ENCODE assay signal across 8 cellular contexts in genomic region chr3:53254190-53254809, GRCh38. TPM values are rescaled to one million over a fixed set of nuclear protein-coding genes. Genes with fewer than 3 reads are reported as not detected.
DNase-seq lines count a peak whose midpoint lies in the region; ATAC-seq and TF ChIP-seq lines count a peak whose summit lies in the region.

No MANE protein-coding gene starts in this region.

- H3K27me3 ChIP-seq in lung (ENCODE audit: control insufficient read depth, insufficient read depth) (no peaks in the 10 kb centered on the region), tibial artery (no peaks in the 10 kb centered on the region)

- peak overlapping the region; percentile 88 for H3K27ac Mint-ChIP-seq in chondrocyte (ENCODE audit: unreplicated experiment)

- intact Hi-C loops in tibial artery (cut with DNase I; ENCODE audit: low total_unique reads), result no loop called here

- peak; percentile 0 for ATAC-seq in lung (ENCODE audit: insufficient read depth, low FRiP score)

- peak overlapping the region; percentile 96 for H3K4me3 ChIP-seq in lung
- peak overlapping the region; percentile 68 to 99 for H3K4me3 ChIP-seq in tibial artery

- no peaks in the 10 kb centered on the region for H3K36me3 Mint-ChIP-seq in chondrocyte (ENCODE audit: low read depth)

- peak overlapping the region; percentile 95 to 98 for H3K27ac ChIP-seq in lung (ENCODE audit: low read depth in 1 of 2, low read length in 1 of 2)
- H3K27ac ChIP-seq in tibial artery, result peak overlapping the region; percentile 76 to 85

- no peaks in the 10 kb centered on the region for H3K27me3 Mint-ChIP-seq in chondrocyte (ENCODE audit: low read depth)

- peak overlapping the region; percentile 89 for H3K4me3 Mint-ChIP-seq in chondrocyte (ENCODE audit: unreplicated experiment)

- H3K9me3 Mint-ChIP-seq in chondrocyte (ENCODE audit: low read depth), result no peaks in the 10 kb centered on the region

- peak; percentile 48 for DNase-seq in NCI-H748 (lab: John Stamatoyannopoulos, UW; ENCODE audit: unreplicated experiment)
- no peak for DNase-seq in NCI-H748 treated with DMSO at 0.1 percent for 48 hours (lab: John Stamatoyannopoulos, UW)
- DNase-seq in NCI-H187 treated with DMSO at 0.1 percent for 48 hours (lab: John Stamatoyannopoulos, UW), result peak; percentile 13
- no peak for DNase-seq in chondrocyte (ENCODE audit: low spot score)
- DNase-seq in lung (ENCODE audit: low spot score), result peak; percentile 52
- DNase-seq in tibial artery, result no peak
- DNase-seq in activated effector memory CD4-positive, alpha-beta T cell treated with anti-CD3 and anti-CD28 coated beads, Interleukin-2, amount 50 U/mL, for 16 hours, result no peak
- no peak for DNase-seq in NOMO-1 treated with dmso at 0.1 percent for 144 hours (lab: John Stamatoyannopoulos, UW; ENCODE audit: unreplicated experiment)

- H3K4me1 ChIP-seq in lung (ENCODE audit: control insufficient read depth in 2 of 2, insufficient read depth in 2 of 2, low read length in 2 of 2) (peaks cover 5 to 19% of the 10 kb centered on the region in 2 donors), tibial artery (peaks cover 0 to 58% (median 43%) of the 10 kb centered on the region in 4 donors)

- 16 to 17% methylated on average over 9 of the region's 9 CpGs for WGBS in lung, 2 donors

- H3K4me1 Mint-ChIP-seq in chondrocyte (ENCODE audit: low read depth), result peaks cover 57% of the 10 kb centered on the region

- TF ChIP-seq CTCF in chondrocyte (IDR thresholded peaks at IDR 0.05), result no peak
- TF ChIP-seq CTCF in lung (IDR thresholded peaks at IDR 0.05; ENCODE audit: control extremely low read depth, extremely low read depth), result no peak
- no peak for TF ChIP-seq CTCF in tibial artery (IDR thresholded peaks at IDR 0.05)

- H3K9me3 ChIP-seq in lung (ENCODE audit: control insufficient read depth in 2 of 2, insufficient read depth in 1 of 2, low read length in 1 of 2) (no peaks in the 10 kb centered on the region), tibial artery (no peaks in the 10 kb centered on the region)

- peaks cover 0 to 1% of the 10 kb centered on the region in 2 donors for H3K36me3 ChIP-seq in lung (ENCODE audit: control insufficient read depth in 2 of 2, insufficient read depth in 2 of 2, low read length in 2 of 2)
- no peaks in the 10 kb centered on the region for H3K36me3 ChIP-seq in tibial artery

RNA-seq across cellular contexts. Expression of gene TKT, which starts 1.5 kb away (rescaled TPM):
- total RNA-seq in chondrocyte (165 to 299 TPM (median 169 TPM) in 3 replicates), lung (100 to 1,000 TPM; 351 to 498 TPM)
- polyA plus RNA-seq in lung, result 100 to 1,000 TPM; 456 TPM

Comparison
In these comparisons a context has a peak if more than half of its experiments do, and no peak if none do; other contexts are left out.
1. DNase-seq: peak in NCI-H748 (single experiment), NCI-H187 treated with DMSO at 0.1 percent for 48 hours (single experiment) and lung (single experiment); none in NCI-H748 treated with DMSO at 0.1 percent for 48 hours (single experiment), chondrocyte (single experiment), tibial artery (0 of 2), activated effector memory CD4-positive, alpha-beta T cell treated with anti-CD3 and anti-CD28 coated beads, Interleukin-2, amount 50 U/mL, for 16 hours (single experiment) and NOMO-1 treated with dmso at 0.1 percent for 144 hours (single experiment).